3 cellular contexts compared by ENCODE assay signal in the genomic region with DNA sequence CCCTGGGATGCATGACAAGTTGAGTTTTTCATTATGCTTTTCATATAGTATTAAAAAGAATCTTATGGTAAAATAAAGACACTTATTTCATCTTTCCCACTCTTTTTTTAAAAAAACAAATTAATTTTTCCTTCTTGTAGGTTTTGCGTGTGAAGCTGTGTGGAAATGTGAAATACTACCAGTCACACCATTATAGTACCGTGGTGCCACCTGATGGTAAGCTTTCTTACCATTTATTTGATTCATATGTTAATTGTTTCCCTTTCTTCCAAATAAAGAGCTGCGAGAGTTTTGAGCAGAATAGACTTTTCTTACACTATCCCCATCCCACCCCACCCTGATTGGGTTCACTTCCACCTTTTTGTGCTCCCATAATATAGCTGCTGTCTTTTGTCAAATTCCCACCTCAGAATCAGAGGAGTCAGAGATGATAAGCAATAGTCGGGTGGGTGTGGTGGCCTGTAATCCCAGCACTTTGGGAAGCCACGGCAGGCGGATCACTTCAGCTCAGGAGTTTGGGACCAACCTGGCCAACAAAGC.
TF ChIP-seq lines count a peak whose summit lies in the region.

No MANE protein-coding gene starts in this region.

TF ChIP-seq in HCT116, 20 proteins besides CTCF, POLR2A, EP300 and RAD21:
- no peak for TF ChIP-seq ZFX (IDR thresholded peaks at IDR 0.05)
- no peak for TF ChIP-seq CBX3 (IDR thresholded peaks at IDR 0.05; ENCODE audit: low read depth)
- no peak for TF ChIP-seq ZNF274 (IDR thresholded peaks at IDR 0.05; ENCODE audit: low read depth, low read length)
- TF ChIP-seq ELF1 (IDR thresholded peaks at IDR 0.05; ENCODE audit: borderline replicate concordance, low read depth), result no peak
- no peak for TF ChIP-seq FOSL1 (IDR thresholded peaks at IDR 0.05; ENCODE audit: low read depth)
- TF ChIP-seq, protein P1, sequence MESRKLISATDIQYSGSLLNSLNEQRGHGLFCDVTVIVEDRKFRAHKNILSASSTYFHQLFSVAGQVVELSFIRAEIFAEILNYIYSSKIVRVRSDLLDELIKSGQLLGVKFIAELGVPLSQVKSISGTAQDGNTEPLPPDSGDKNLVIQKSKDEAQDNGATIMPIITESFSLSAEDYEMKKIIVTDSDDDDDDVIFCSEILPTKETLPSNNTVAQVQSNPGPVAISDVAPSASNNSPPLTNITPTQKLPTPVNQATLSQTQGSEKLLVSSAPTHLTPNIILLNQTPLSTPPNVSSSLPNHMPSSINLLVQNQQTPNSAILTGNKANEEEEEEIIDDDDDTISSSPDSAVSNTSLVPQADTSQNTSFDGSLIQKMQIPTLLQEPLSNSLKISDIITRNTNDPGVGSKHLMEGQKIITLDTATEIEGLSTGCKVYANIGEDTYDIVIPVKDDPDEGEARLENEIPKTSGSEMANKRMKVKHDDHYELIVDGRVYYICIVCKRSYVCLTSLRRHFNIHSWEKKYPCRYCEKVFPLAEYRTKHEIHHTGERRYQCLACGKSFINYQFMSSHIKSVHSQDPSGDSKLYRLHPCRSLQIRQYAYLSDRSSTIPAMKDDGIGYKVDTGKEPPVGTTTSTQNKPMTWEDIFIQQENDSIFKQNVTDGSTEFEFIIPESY (IDR thresholded peaks at IDR 0.05; ENCODE audit: extremely low read depth, insufficient replicate concordance, low read length), result no peak
TF ChIP-seq in HCT116: peak in this region for 0.

TF ChIP-seq in GM12878, 131 proteins besides CTCF, POLR2A, EP300 and RAD21:
- TF ChIP-seq ZZZ3 (IDR thresholded peaks at IDR 0.05; ENCODE audit: control insufficient read depth, insufficient read length, low read depth) (no peak), TCF7 (IDR thresholded peaks at IDR 0.05; ENCODE audit: borderline replicate concordance) (no peak), FOS (IDR thresholded peaks at IDR 0.05; ENCODE audit: borderline replicate concordance, extremely low read depth, insufficient read length) (no peak), MYC (IDR thresholded peaks at IDR 0.05; ENCODE audit: insufficient read depth, insufficient read length, insufficient replicate concordance, low read length, severe bottlenecking) (no peak), EGR1 (IDR thresholded peaks at IDR 0.05; ENCODE audit: borderline replicate concordance in 1 of 2, low read depth in 2 of 2, low read length in 2 of 2) (no peak), CREB1 (IDR thresholded peaks at IDR 0.05; ENCODE audit: low read depth) (no peak), TAF1 (IDR thresholded peaks at IDR 0.05; ENCODE audit: borderline replicate concordance, low read depth, low read length) (no peak), BCL11A (IDR thresholded peaks at IDR 0.05; ENCODE audit: low read depth, low read length) (no peak), SMAD5 (IDR thresholded peaks at IDR 0.05; ENCODE audit: low read depth) (no peak)
- TF ChIP-seq, protein P2, sequence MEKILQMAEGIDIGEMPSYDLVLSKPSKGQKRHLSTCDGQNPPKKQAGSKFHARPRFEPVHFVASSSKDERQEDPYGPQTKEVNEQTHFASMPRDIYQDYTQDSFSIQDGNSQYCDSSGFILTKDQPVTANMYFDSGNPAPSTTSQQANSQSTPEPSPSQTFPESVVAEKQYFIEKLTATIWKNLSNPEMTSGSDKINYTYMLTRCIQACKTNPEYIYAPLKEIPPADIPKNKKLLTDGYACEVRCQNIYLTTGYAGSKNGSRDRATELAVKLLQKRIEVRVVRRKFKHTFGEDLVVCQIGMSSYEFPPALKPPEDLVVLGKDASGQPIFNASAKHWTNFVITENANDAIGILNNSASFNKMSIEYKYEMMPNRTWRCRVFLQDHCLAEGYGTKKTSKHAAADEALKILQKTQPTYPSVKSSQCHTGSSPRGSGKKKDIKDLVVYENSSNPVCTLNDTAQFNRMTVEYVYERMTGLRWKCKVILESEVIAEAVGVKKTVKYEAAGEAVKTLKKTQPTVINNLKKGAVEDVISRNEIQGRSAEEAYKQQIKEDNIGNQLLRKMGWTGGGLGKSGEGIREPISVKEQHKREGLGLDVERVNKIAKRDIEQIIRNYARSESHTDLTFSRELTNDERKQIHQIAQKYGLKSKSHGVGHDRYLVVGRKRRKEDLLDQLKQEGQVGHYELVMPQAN (conservative IDR thresholded peaks at IDR 0.05), result no peak
- TF ChIP-seq, protein P3, sequence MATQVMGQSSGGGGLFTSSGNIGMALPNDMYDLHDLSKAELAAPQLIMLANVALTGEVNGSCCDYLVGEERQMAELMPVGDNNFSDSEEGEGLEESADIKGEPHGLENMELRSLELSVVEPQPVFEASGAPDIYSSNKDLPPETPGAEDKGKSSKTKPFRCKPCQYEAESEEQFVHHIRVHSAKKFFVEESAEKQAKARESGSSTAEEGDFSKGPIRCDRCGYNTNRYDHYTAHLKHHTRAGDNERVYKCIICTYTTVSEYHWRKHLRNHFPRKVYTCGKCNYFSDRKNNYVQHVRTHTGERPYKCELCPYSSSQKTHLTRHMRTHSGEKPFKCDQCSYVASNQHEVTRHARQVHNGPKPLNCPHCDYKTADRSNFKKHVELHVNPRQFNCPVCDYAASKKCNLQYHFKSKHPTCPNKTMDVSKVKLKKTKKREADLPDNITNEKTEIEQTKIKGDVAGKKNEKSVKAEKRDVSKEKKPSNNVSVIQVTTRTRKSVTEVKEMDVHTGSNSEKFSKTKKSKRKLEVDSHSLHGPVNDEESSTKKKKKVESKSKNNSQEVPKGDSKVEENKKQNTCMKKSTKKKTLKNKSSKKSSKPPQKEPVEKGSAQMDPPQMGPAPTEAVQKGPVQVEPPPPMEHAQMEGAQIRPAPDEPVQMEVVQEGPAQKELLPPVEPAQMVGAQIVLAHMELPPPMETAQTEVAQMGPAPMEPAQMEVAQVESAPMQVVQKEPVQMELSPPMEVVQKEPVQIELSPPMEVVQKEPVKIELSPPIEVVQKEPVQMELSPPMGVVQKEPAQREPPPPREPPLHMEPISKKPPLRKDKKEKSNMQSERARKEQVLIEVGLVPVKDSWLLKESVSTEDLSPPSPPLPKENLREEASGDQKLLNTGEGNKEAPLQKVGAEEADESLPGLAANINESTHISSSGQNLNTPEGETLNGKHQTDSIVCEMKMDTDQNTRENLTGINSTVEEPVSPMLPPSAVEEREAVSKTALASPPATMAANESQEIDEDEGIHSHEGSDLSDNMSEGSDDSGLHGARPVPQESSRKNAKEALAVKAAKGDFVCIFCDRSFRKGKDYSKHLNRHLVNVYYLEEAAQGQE (IDR thresholded peaks at IDR 0.05; ENCODE audit: low read depth, low read length), result no peak

TF ChIP-seq in HepG2, 621 proteins besides CTCF, POLR2A, EP300 and RAD21:
- TF ChIP-seq STAG1 (CRISPR knock-in tag; IDR thresholded peaks at IDR 0.05), result peak; percentile 26; the same call in 1 of the 2 replicates
- TF ChIP-seq RFX3 (CRISPR knock-in tag; IDR thresholded peaks at IDR 0.05), result no peak
